Comparison of ENCODE assay signal across 8 cellular contexts in the genomic region with DNA sequence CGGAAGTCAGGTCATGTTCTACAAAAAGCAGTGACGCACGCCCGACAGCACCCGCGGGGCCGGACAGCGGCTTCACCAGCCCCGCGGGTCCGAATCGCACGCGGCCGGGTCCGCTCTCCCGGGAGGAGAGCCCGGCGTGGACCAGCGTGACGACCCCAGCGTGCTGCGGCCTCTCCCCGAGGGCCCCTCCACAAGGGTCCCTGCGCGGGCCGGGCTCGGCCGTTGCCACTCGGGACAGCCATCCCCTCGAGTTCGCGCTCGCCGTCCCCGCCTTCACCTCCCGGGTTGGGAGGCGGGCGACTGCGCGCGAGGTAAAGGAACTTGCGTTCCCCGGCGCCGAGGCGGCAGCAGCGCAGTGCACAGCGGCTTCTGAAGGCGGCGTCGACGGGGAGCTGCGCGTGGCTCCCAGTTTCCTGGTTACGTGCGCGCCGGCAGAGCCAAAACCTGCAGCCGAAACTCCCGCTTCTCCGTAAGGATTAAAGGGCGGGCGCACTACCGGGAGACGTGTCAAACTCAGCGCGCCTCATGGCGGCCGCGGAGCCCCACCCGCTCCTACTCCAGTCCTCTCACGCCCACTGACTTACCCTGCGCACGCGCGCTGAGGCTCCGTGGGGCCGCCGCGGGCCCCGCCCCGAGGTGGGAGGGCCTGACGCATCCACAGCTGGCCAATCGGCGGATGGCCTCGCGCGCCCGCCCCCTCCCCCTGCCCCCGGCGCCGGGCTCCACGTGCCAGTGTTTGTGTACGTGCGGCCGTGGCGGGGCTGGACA. TPM values are rescaled to one million over a fixed set of nuclear protein-coding genes. Genes with fewer than 3 reads are reported as not detected.
A peak's percentile ranks its signal among the peaks of the same experiment; 100 is the strongest.
DNase-seq lines count a peak whose midpoint lies in the region; ATAC-seq, FAIRE-seq and TF ChIP-seq lines count a peak whose summit lies in the region.

No MANE protein-coding gene starts in this region.

- FAIRE-seq in HepG2 (lab: Jason Lieb, UNC), result peak; percentile 65

- ATAC-seq in GM19351 (IDR thresholded peaks at IDR 0.05; ENCODE audit: unreplicated experiment), result peak; percentile 70
- ATAC-seq in HG03520 (IDR thresholded peaks at IDR 0.05; ENCODE audit: unreplicated experiment), result peak; percentile 75
- ATAC-seq in HepG2, result peak; percentile 85

- peak overlapping the region; percentile 95 for H3K27ac ChIP-seq in HepG2 (ENCODE audit: extremely low read length, insufficient read depth, low read length)

- TF ChIP-seq EP300 in HepG2 (IDR thresholded peaks at IDR 0.05; ENCODE audit: low read depth in 2 of 2, low read length in 2 of 2) (no peak; a peak in 1 of 4 replicates), HepG2 (CRISPR knock-in tag; IDR thresholded peaks at IDR 0.05; ENCODE audit: borderline replicate concordance) (no peak)

- TF ChIP-seq POLR2A in HepG2 (IDR thresholded peaks at IDR 0.05; ENCODE audit: insufficient read depth in 1 of 2, low read depth in 2 of 2, low read length in 2 of 2), result peak; percentile 5 to 52; a peak in 2 of 4 replicates

- CTCF ChIA-PET in HepG2 (lab: Yijun Ruan, JAX; ENCODE audit: low intra/inter-chr PET ratio, low total read pairs), result no interaction called here

- H4K20me1 ChIP-seq in HepG2 (ENCODE audit: insufficient read depth, low read length), result no peaks in the 10 kb centered on the region; the same call in 1 of the 2 replicates

- H3K36me3 ChIP-seq in HepG2 (replicated peaks in 1 of 2; ENCODE audit: control insufficient read depth in 1 of 2, insufficient read depth in 2 of 2, low read length in 2 of 2), result peaks cover 2 to 21% of the 10 kb centered on the region in 2 experiments; a peak in 3 of 5 replicates

- peak overlapping the region; percentile 81 for H3K4me2 ChIP-seq in HepG2 (ENCODE audit: low read depth, low read length)

- peaks cover 2% of the 10 kb centered on the region for H3K79me2 ChIP-seq in HepG2 (ENCODE audit: insufficient read depth, low read length)

- H3K9ac ChIP-seq in HepG2 (ENCODE audit: insufficient read depth, low read depth, low read length), result peak overlapping the region; percentile 77

- H3K4me1 ChIP-seq in HepG2 (ENCODE audit: insufficient read depth, low read length), result peaks cover 44% of the 10 kb centered on the region

- 0% methylated on average over 3 of the region's 98 CpGs for WGBS in HepG2 (ENCODE audit: low lambda C conversion rate)

- POLR2A ChIA-PET in HepG2 (lab: Yijun Ruan, JAX), result interaction anchor here (0.5 to 2.7 kb wide), 9 partner anchors 10 to 195 kb away, joined by 3 to 30 read pairs (median 5); a partner anchor contains a TSS

- no peak for TF ChIP-seq CTCF in HepG2 (CRISPR knock-in tag; IDR thresholded peaks at IDR 0.05)

- no peaks in the 10 kb centered on the region for H3K9me3 ChIP-seq in HepG2 (ENCODE audit: low read length)

- TF ChIP-seq RAD21 in HepG2 (CRISPR knock-in tag; IDR thresholded peaks at IDR 0.05), result peak; percentile 42; the same call in 1 of the 2 replicates

- H3K4me3 ChIP-seq in HepG2 (replicated peaks in 1 of 3; ENCODE audit: insufficient read depth in 1 of 3, low read depth in 2 of 3, low read length in 3 of 3), result peak overlapping the region; percentile 65 to 75 (median 71); a peak in 5 of 6 replicates

- intact Hi-C loops in HepG2 (cut with micrococcal nuclease; ENCODE audit: unreplicated experiment), result loop anchor here (5.0 kb wide), 1 partner anchor 194 kb away; a partner anchor contains a TSS

- no peaks in the 10 kb centered on the region for H3K27me3 ChIP-seq in HepG2 (ENCODE audit: control insufficient read depth in 1 of 2, insufficient read depth in 2 of 2, low read length in 2 of 2)

- H2AFZ ChIP-seq in HepG2 (ENCODE audit: low read length), result no peak overlapping the region

- peak; percentile 79 to 98 (median 95) for DNase-seq in C1 segment of cervical spinal cord (lab: John Stamatoyannopoulos, UW)
- DNase-seq in NCI-H526 treated with DMSO at 0.1 percent for 48 hours (lab: John Stamatoyannopoulos, UW), result peak; percentile 84
- peak; percentile 93 for DNase-seq in activated CD4-positive, alpha-beta T cell treated with anti-CD3 and anti-CD28 coated beads, Interleukin-2, amount 50 U/mL, for 1 hour
- peak; percentile 94 for DNase-seq in dedifferentiated amniotic fluid mesenchymal stem cell (ENCODE audit: extremely low spot score)
- DNase-seq in HepG2 (ENCODE audit: low spot score), result peak; percentile 96
- peak; percentile 93 to 95 for DNase-seq in stimulated activated CD4-positive, alpha-beta T cell treated with anti-CD3 and anti-CD28 coated beads, Interleukin-2, amount 100 ng/mL, for 48 hours

- no TSS peak for BruUV-seq in HepG2 (replicated peaks; lab: Mats Ljungman, UMichigan)

- in situ Hi-C loops in HepG2 (cut with HindIII; ENCODE audit: extremely low pct_ligation_motif_present, low pct_unique_long_range_greater_than_20kb), result no loop called here

RNA-seq across cellular contexts. Expression of a gene that starts 0.4 kb away (rescaled TPM):
- 0.17 and 0.29 TPM in 2 replicates for total RNA-seq in HepG2 (2016; rRNA removed; fragmentation: Illumina TruSeq; extraction: Trizol)
- 0.20 and 0.26 TPM in 2 replicates for total RNA-seq in HepG2 (2016; cell fraction: cytosol; rRNA removed; fragmentation: Illumina TruSeq; extraction: Trizol; ENCODE audit: low read depth)
- total RNA-seq in HepG2 (2016; cell fraction: insoluble cytoplasmic fraction; rRNA removed; fragmentation: Illumina TruSeq; extraction: Trizol), result 0.16 and 0.35 TPM in 2 replicates
- total RNA-seq in HepG2 (2016; cell fraction: membrane; rRNA removed; fragmentation: Illumina TruSeq; extraction: Trizol), result 0.37 and 0.48 TPM in 2 replicates
- 0.53 and 0.91 TPM in 2 replicates for total RNA-seq in HepG2 (2016; cell fraction: nucleus; rRNA removed; fragmentation: Illumina TruSeq; extraction: Trizol)
- 0.22 and 0.29 TPM in 2 replicates for polyA plus RNA-seq in HepG2 (2011; rRNA removed)
- 0.05 and 0.21 TPM in 2 replicates for polyA plus RNA-seq in HepG2 (2011; cell fraction: cytosol; rRNA removed)
- 0.42 and 0.59 TPM in 2 replicates for polyA plus RNA-seq in HepG2 (2011; cell fraction: nucleus; rRNA removed)
- 1.0 and 1.8 TPM in 2 replicates for polyA plus RNA-seq in HepG2 (2012)
- polyA plus RNA-seq in HepG2 (2016; cell fraction: cytosol; fragmentation: Illumina TruSeq; extraction: Trizol; ENCODE audit: low read depth), result 0.03 and 0.08 TPM in 2 replicates
- 0.05 and 0.16 TPM in 2 replicates for polyA plus RNA-seq in HepG2 (2016; cell fraction: insoluble cytoplasmic fraction; fragmentation: Illumina TruSeq; extraction: Trizol; ENCODE audit: low read depth)
- 0.11 and 0.20 TPM in 2 replicates for polyA plus RNA-seq in HepG2 (2016; cell fraction: membrane; fragmentation: Illumina TruSeq; extraction: Trizol; ENCODE audit: low read depth)
- 0.14 and 0.37 TPM in 2 replicates for polyA plus RNA-seq in HepG2 (2016; cell fraction: nucleus; fragmentation: Illumina TruSeq; extraction: Trizol; ENCODE audit: insufficient read depth, low read depth)
- polyA minus RNA-seq in HepG2 (2011; rRNA and poly(A)+ RNA removed; ENCODE audit: low replicate concordance), result 0.04 and 0.68 TPM in 2 replicates
- polyA minus RNA-seq in HepG2 (2011; cell fraction: cytosol; rRNA and poly(A)+ RNA removed), result 0.20 and 0.35 TPM in 2 replicates
- 2.1 and 2.6 TPM in 2 replicates for polyA minus RNA-seq in HepG2 (2011; cell fraction: nucleus; rRNA and poly(A)+ RNA removed)

RNA-seq across cellular contexts. Expression of a gene that starts 0.5 kb away (rescaled TPM):
- total RNA-seq in HepG2 (2016; rRNA removed; fragmentation: Illumina TruSeq; extraction: Trizol), result 1.9 and 2.2 TPM in 2 replicates
- total RNA-seq in HepG2 (2016; cell fraction: cytosol; rRNA removed; fragmentation: Illumina TruSeq; extraction: Trizol; ENCODE audit: low read depth), result 1.9 and 2.6 TPM in 2 replicates
- total RNA-seq in HepG2 (2016; cell fraction: insoluble cytoplasmic fraction; rRNA removed; fragmentation: Illumina TruSeq; extraction: Trizol), result 1.4 and 2.1 TPM in 2 replicates
- 1.8 and 2.2 TPM in 2 replicates for total RNA-seq in HepG2 (2016; cell fraction: membrane; rRNA removed; fragmentation: Illumina TruSeq; extraction: Trizol)
- total RNA-seq in HepG2 (2016; cell fraction: nucleus; rRNA removed; fragmentation: Illumina TruSeq; extraction: Trizol), result 3.5 and 4.6 TPM in 2 replicates
- 46.2 and 51.4 TPM in 2 replicates for polyA plus RNA-seq in HepG2 (2011; rRNA removed)
- polyA plus RNA-seq in HepG2 (2011; cell fraction: cytosol; rRNA removed), result 24.7 and 29.5 TPM in 2 replicates
- 13.1 and 13.3 TPM in 2 replicates for polyA plus RNA-seq in HepG2 (2011; cell fraction: nucleus; rRNA removed)
- polyA plus RNA-seq in HepG2 (2012), result 23.4 and 38.1 TPM in 2 replicates
- polyA plus RNA-seq in HepG2 (2016; cell fraction: cytosol; fragmentation: Illumina TruSeq; extraction: Trizol; ENCODE audit: low read depth), result 2.3 and 2.7 TPM in 2 replicates
- 1.5 and 1.8 TPM in 2 replicates for polyA plus RNA-seq in HepG2 (2016; cell fraction: insoluble cytoplasmic fraction; fragmentation: Illumina TruSeq; extraction: Trizol; ENCODE audit: low read depth)
- 2.1 and 2.2 TPM in 2 replicates for polyA plus RNA-seq in HepG2 (2016; cell fraction: membrane; fragmentation: Illumina TruSeq; extraction: Trizol; ENCODE audit: low read depth)
- polyA plus RNA-seq in HepG2 (2016; cell fraction: nucleus; fragmentation: Illumina TruSeq; extraction: Trizol; ENCODE audit: insufficient read depth, low read depth), result 3.0 TPM in 2 replicates
- 11.9 and 47.4 TPM in 2 replicates for polyA minus RNA-seq in HepG2 (2011; rRNA and poly(A)+ RNA removed; ENCODE audit: low replicate concordance)
- 12.2 and 18.2 TPM in 2 replicates for polyA minus RNA-seq in HepG2 (2011; cell fraction: cytosol; rRNA and poly(A)+ RNA removed)
- polyA minus RNA-seq in HepG2 (2011; cell fraction: nucleus; rRNA and poly(A)+ RNA removed), result 15.5 and 18.2 TPM in 2 replicates

RNA-seq across cellular contexts. Expression of a gene that starts 29.6 kb away (rescaled TPM):
- total RNA-seq in HepG2 (2016; rRNA removed; fragmentation: Illumina TruSeq; extraction: Trizol), result 32.3 and 44.8 TPM in 2 replicates
- total RNA-seq in HepG2 (2016; cell fraction: cytosol; rRNA removed; fragmentation: Illumina TruSeq; extraction: Trizol; ENCODE audit: low read depth), result 27.5 and 31.7 TPM in 2 replicates
- 30.0 and 43.9 TPM in 2 replicates for total RNA-seq in HepG2 (2016; cell fraction: insoluble cytoplasmic fraction; rRNA removed; fragmentation: Illumina TruSeq; extraction: Trizol)
- 30.6 and 35.7 TPM in 2 replicates for total RNA-seq in HepG2 (2016; cell fraction: membrane; rRNA removed; fragmentation: Illumina TruSeq; extraction: Trizol)
- total RNA-seq in HepG2 (2016; cell fraction: nucleus; rRNA removed; fragmentation: Illumina TruSeq; extraction: Trizol), result 14.9 and 25.5 TPM in 2 replicates
- polyA plus RNA-seq in HepG2 (2011; rRNA removed), result 17.1 and 24.1 TPM in 2 replicates
- 15.3 and 19.2 TPM in 2 replicates for polyA plus RNA-seq in HepG2 (2011; cell fraction: cytosol; rRNA removed)
- polyA plus RNA-seq in HepG2 (2011; cell fraction: nucleus; rRNA removed), result 5.7 and 6.9 TPM in 2 replicates
- 18.2 and 23.6 TPM in 2 replicates for polyA plus RNA-seq in HepG2 (2012)
- polyA plus RNA-seq in HepG2 (2016; cell fraction: cytosol; fragmentation: Illumina TruSeq; extraction: Trizol; ENCODE audit: low read depth), result 20.6 and 23.2 TPM in 2 replicates
- polyA plus RNA-seq in HepG2 (2016; cell fraction: insoluble cytoplasmic fraction; fragmentation: Illumina TruSeq; extraction: Trizol; ENCODE audit: low read depth), result 35.4 and 37.7 TPM in 2 replicates
- 20.5 and 25.1 TPM in 2 replicates for polyA plus RNA-seq in HepG2 (2016; cell fraction: membrane; fragmentation: Illumina TruSeq; extraction: Trizol; ENCODE audit: low read depth)
- polyA plus RNA-seq in HepG2 (2016; cell fraction: nucleus; fragmentation: Illumina TruSeq; extraction: Trizol; ENCODE audit: insufficient read depth, low read depth), result 13.0 and 15.3 TPM in 2 replicates
- polyA minus RNA-seq in HepG2 (2011; rRNA and poly(A)+ RNA removed; ENCODE audit: low replicate concordance), result 21.8 and 22.1 TPM in 2 replicates
- polyA minus RNA-seq in HepG2 (2011; cell fraction: cytosol; rRNA and poly(A)+ RNA removed), result 16.2 and 26.8 TPM in 2 replicates
- 19.4 and 35.4 TPM in 2 replicates for polyA minus RNA-seq in HepG2 (2011; cell fraction: nucleus; rRNA and poly(A)+ RNA removed)

Comparison
In these comparisons a context has a peak if more than half of its experiments do, and no peak if none do; other contexts are left out.
1. Peak in every context shown above with its lines: DNase-seq, ATAC-seq, H3K4me3 ChIP-seq and H3K27ac ChIP-seq.